ENCODE assay signal across 1 cellular context in genomic region chr3:129314757-129315385, GRCh38.
TF ChIP-seq lines count a peak whose summit lies in the region.

No MANE protein-coding gene starts in this region.

TF ChIP-seq in HepG2, 621 proteins besides CTCF, POLR2A, EP300 and RAD21 (continued from another document and continues in another):
- TF ChIP-seq UBTF (CRISPR knock-in tag; IDR thresholded peaks at IDR 0.05) (peak; percentile 52), ZNF816 (CRISPR knock-in tag; IDR thresholded peaks at IDR 0.05; ENCODE audit: borderline replicate concordance) (no peak), CEBPB (IDR thresholded peaks at IDR 0.05; ENCODE audit: borderline replicate concordance, low read depth, low read length) (no peak), NFKB2 (CRISPR knock-in tag; IDR thresholded peaks at IDR 0.05; ENCODE audit: borderline replicate concordance) (no peak), ZBTB43 (CRISPR knock-in tag; conservative IDR thresholded peaks at IDR 0.05) (no peak), ARID5B (CRISPR knock-in tag; IDR thresholded peaks at IDR 0.05) (no peak), ERF (CRISPR knock-in tag; IDR thresholded peaks at IDR 0.05) (peak; percentile 63; the same call in 1 of the 2 replicates), ZNF605 (CRISPR knock-in tag; IDR thresholded peaks at IDR 0.05) (peak; percentile 27; the same call in 1 of the 2 replicates), ZNF251 (CRISPR knock-in tag; IDR thresholded peaks at IDR 0.05) (no peak), ZNF292 (CRISPR knock-in tag; IDR thresholded peaks at IDR 0.05; ENCODE audit: borderline replicate concordance, low read depth) (no peak), CBFB (CRISPR knock-in tag; IDR thresholded peaks at IDR 0.05) (no peak; the same call in 1 of the 2 replicates), ZNF772 (CRISPR knock-in tag; IDR thresholded peaks at IDR 0.05) (no peak), DR1 (CRISPR knock-in tag; IDR thresholded peaks at IDR 0.05) (no peak), ZNF34 (CRISPR knock-in tag; IDR thresholded peaks at IDR 0.05; ENCODE audit: borderline replicate concordance) (0 out of 2 replicates have a peak, but pooled peaks have one; percentile 44), ZNF740 (CRISPR knock-in tag; IDR thresholded peaks at IDR 0.05) (no peak), ZNF230 (CRISPR knock-in tag; IDR thresholded peaks at IDR 0.05) (no peak; the same call in 1 of the 2 replicates), ISL2 (CRISPR knock-in tag; IDR thresholded peaks at IDR 0.05) (no peak), MAF1 (CRISPR knock-in tag; IDR thresholded peaks at IDR 0.05; ENCODE audit: borderline replicate concordance) (no peak), ZNF660 (CRISPR knock-in tag; IDR thresholded peaks at IDR 0.05; ENCODE audit: borderline replicate concordance, low read depth) (no peak), SIX4 (CRISPR knock-in tag; IDR thresholded peaks at IDR 0.05) (no peak), TBX3 (IDR thresholded peaks at IDR 0.05; ENCODE audit: borderline replicate concordance) (no peak), ZNF607 (CRISPR knock-in tag; IDR thresholded peaks at IDR 0.05; ENCODE audit: borderline replicate concordance) (no peak), MXD4 (CRISPR knock-in tag; IDR thresholded peaks at IDR 0.05) (no peak; the same call in 1 of the 2 replicates), ZNF10 (CRISPR knock-in tag; IDR thresholded peaks at IDR 0.05; ENCODE audit: borderline replicate concordance, low read depth) (no peak), ZBTB21 (CRISPR knock-in tag; IDR thresholded peaks at IDR 0.05) (no peak), ZNF20 (CRISPR knock-in tag; IDR thresholded peaks at IDR 0.05) (no peak), ZSCAN20 (CRISPR knock-in tag; IDR thresholded peaks at IDR 0.05; ENCODE audit: borderline replicate concordance) (no peak), TBX2 (CRISPR knock-in tag; IDR thresholded peaks at IDR 0.05; ENCODE audit: borderline replicate concordance) (no peak), ZBTB2 (CRISPR knock-in tag; IDR thresholded peaks at IDR 0.05; ENCODE audit: low read depth) (0 out of 2 replicates have a peak, but pooled peaks have one; percentile 37), ZNF710 (CRISPR knock-in tag; IDR thresholded peaks at IDR 0.05; ENCODE audit: borderline replicate concordance) (no peak), SIX1 (CRISPR knock-in tag; IDR thresholded peaks at IDR 0.05; ENCODE audit: borderline replicate concordance) (no peak), CHCHD3 (CRISPR knock-in tag; IDR thresholded peaks at IDR 0.05) (no peak), KDM5A (IDR thresholded peaks at IDR 0.05; ENCODE audit: borderline replicate concordance, low read length) (no peak), E2F1 (CRISPR knock-in tag; IDR thresholded peaks at IDR 0.05) (no peak; the same call in 1 of the 2 replicates), ZNF704 (CRISPR knock-in tag; IDR thresholded peaks at IDR 0.05; ENCODE audit: borderline replicate concordance) (no peak), KLF13 (CRISPR knock-in tag; IDR thresholded peaks at IDR 0.05) (no peak), FOXC1 (CRISPR knock-in tag; IDR thresholded peaks at IDR 0.05; ENCODE audit: borderline replicate concordance) (peak; percentile 59; the same call in 1 of the 2 replicates), SALL1 (CRISPR knock-in tag; IDR thresholded peaks at IDR 0.05) (peak; percentile 62), KIAA2018 (CRISPR knock-in tag; IDR thresholded peaks at IDR 0.05; ENCODE audit: borderline replicate concordance) (no peak)
